ENCODE assay signal across 8 cellular contexts in genomic region chr5:138339086-138339456, GRCh38. TPM values are rescaled to one million over a fixed set of nuclear protein-coding genes. Genes with fewer than 3 reads are reported as not detected.
DNase-seq lines count a peak whose midpoint lies in the region; ATAC-seq and TF ChIP-seq lines count a peak whose summit lies in the region.

No MANE protein-coding gene starts in this region.

- H3K27me3 ChIP-seq in A673 (replicated peaks; ENCODE audit: insufficient read depth, low read depth, low read length, poor library complexity) (no peaks in the 10 kb centered on the region), body of pancreas (no peaks in the 10 kb centered on the region), transverse colon (no peaks in the 10 kb centered on the region)

- H3K9me3 Mint-ChIP-seq in HFFc6 = no peaks in the 10 kb centered on the region

- CTCF ChIA-PET in A673 (lab: Charles Lee) = no interaction called here

- WGBS in body of pancreas, 2 donors = 2 to 3% methylated on average over 8 of the region's 8 CpGs
- WGBS in lower leg skin, 2 donors = 5 to 7% methylated on average over 8 of the region's 8 CpGs
- 5 to 26% methylated on average over 5 to 8 of the region's 8 CpGs for WGBS in transverse colon (ENCODE audit: low coverage in 1 of 2), 2 donors

- H3K27ac ChIP-seq in A673 (ENCODE audit: low read depth, low read length, poor library complexity, severe bottlenecking) (peak overlapping the region; percentile 100), body of pancreas (peak overlapping the region; percentile 93 to 99 (median 96)), transverse colon (peak overlapping the region; percentile 90 to 95 (median 92))

- TF ChIP-seq POLR2A in body of pancreas (IDR thresholded peaks at IDR 0.05) = no peak
- TF ChIP-seq POLR2A in lower leg skin (IDR thresholded peaks at IDR 0.05) = no peak
- TF ChIP-seq POLR2A in transverse colon (IDR thresholded peaks at IDR 0.05) = no peak

- peaks cover 24% of the 10 kb centered on the region for H3K36me3 ChIP-seq in A673 (ENCODE audit: insufficient read depth, low read length, poor library complexity, severe bottlenecking)
- peaks cover 0 to 6% of the 10 kb centered on the region in 2 donors for H3K36me3 ChIP-seq in body of pancreas (replicated peaks in 1 of 2; ENCODE audit: insufficient read depth in 1 of 2, low read depth in 2 of 2)
- H3K36me3 ChIP-seq in transverse colon = peaks cover 0 to 6% (median 3%) of the 10 kb centered on the region in 4 donors

- H3K4me3 ChIP-seq in A673 (ENCODE audit: low read depth, low read length, poor library complexity, severe bottlenecking) = peak overlapping the region; percentile 76
- H3K4me3 ChIP-seq in body of pancreas = peak overlapping the region; percentile 82 to 85
- H3K4me3 ChIP-seq in lower leg skin (ENCODE audit: low read depth, poor library complexity, severe bottlenecking) = peak overlapping the region; percentile 82
- H3K4me3 ChIP-seq in transverse colon = peak overlapping the region; percentile 78 to 84 (median 80)

- H3K4me1 Mint-ChIP-seq in HFFc6 (ENCODE audit: low read depth) = peaks cover 50% of the 10 kb centered on the region

- in situ Hi-C loops in transverse colon (cut with MboI; ENCODE audit: low pct_ligation_motif_present in 1 of 4, low pct_unique_long_range_greater_than_20kb in 1 of 4, low sequenced_read_pairs in 3 of 4) = no loop called here

- BruUV-seq in A673 (replicated peaks; lab: Mats Ljungman, UMichigan) = TSS peak; percentile 52

- H3K27me3 Mint-ChIP-seq in HFFc6 (ENCODE audit: insufficient read depth) = peaks cover 8% of the 10 kb centered on the region

- H3K9me3 ChIP-seq in A673 (ENCODE audit: low read depth, low read length, poor library complexity, severe bottlenecking) (no peaks in the 10 kb centered on the region), body of pancreas (no peaks in the 10 kb centered on the region), transverse colon (no peaks in the 10 kb centered on the region)

- ATAC-seq in body of pancreas (no peak), GM21825 (IDR thresholded peaks at IDR 0.05; ENCODE audit: unreplicated experiment) (no peak)

- H3K4me1 ChIP-seq in A673 (ENCODE audit: insufficient read depth, low read length, poor library complexity, severe bottlenecking) = peaks cover 6% of the 10 kb centered on the region
- peaks cover 28% of the 10 kb centered on the region for H3K4me1 ChIP-seq in body of pancreas
- peaks cover 8 to 24% (median 15%) of the 10 kb centered on the region in 4 donors for H3K4me1 ChIP-seq in transverse colon

- no peak for TF ChIP-seq EP300 in transverse colon (IDR thresholded peaks at IDR 0.05; ENCODE audit: low read depth)

- peak overlapping the region; percentile 87 for H3K4me3 Mint-ChIP-seq in HFFc6

- POLR2A ChIA-PET in A673 (lab: Charles Lee; ENCODE audit: low non-redundant PET) = interaction anchor here (0.6 to 1.2 kb wide), 2 partner anchors 13 to 952 kb away, joined by 3 to 10 read pairs; partner anchors contain the start of gene KDM3B

- TF ChIP-seq CTCF in A673 (conservative IDR thresholded peaks at IDR 0.05; ENCODE audit: low read depth, low read length) = no peak
- no peak for TF ChIP-seq CTCF in HFFc6 (IDR thresholded peaks at IDR 0.05)
- TF ChIP-seq CTCF in body of pancreas (IDR thresholded peaks at IDR 0.05) = no peak
- TF ChIP-seq CTCF in lower leg skin (IDR thresholded peaks at IDR 0.05) = no peak
- TF ChIP-seq CTCF in transverse colon (IDR thresholded peaks at IDR 0.05) = no peak

- DNase-seq in A673 (ENCODE audit: low spot score) (no peak), HFFc6 (no peak), body of pancreas (peak in 3 of 4 donors; percentile 19 to 47 (median 27)), lower leg skin (ENCODE audit: low spot score in 2 of 2) (no peak), transverse colon (no peak), AG08396 (ENCODE audit: low spot score) (no peak), germinal center (ENCODE audit: low spot score) (no peak)

- peak overlapping the region; percentile 69 for H3K27ac Mint-ChIP-seq in HFFc6

- peaks cover 22% of the 10 kb centered on the region; the same call in 1 of the 2 replicates for H3K36me3 Mint-ChIP-seq in HFFc6 (ENCODE audit: low read depth)

- intact Hi-C loops in A673 (cut with micrococcal nuclease; ENCODE audit: unreplicated experiment) (no loop called here), body of pancreas (cut with DNase I) (no loop called here), lower leg skin (cut with DNase I; ENCODE audit: low total_unique reads) (no loop called here), transverse colon (cut with DNase I; ENCODE audit: low total_unique reads) (no loop called here)

RNA-seq across cellular contexts. Expression of gene FAM53C, which starts 1.0 kb away (rescaled TPM):
- total RNA-seq in A673 (2021) (39.7 and 39.8 TPM in 2 replicates), body of pancreas (10 to 100 TPM; 12.5 to 33.7 TPM), lower leg skin (10 to 100 TPM; 15.2 to 19.9 (median 17.2) TPM), transverse colon (10 to 100 TPM in 3 of 4 donors, 1 to 10 TPM in 1; 5.2 to 27.7 (median 14.0) TPM)
- 10 to 100 TPM; 28.7 to 34.4 (median 29.7) TPM for total RNA-seq in HFFc6 (2021; fragmentation: NEBNext Ultra II Directional; extraction: Animal tissue kit (Norgen Biotek cat#: 25700))

RNA-seq across cellular contexts. Expression of gene CDC25C, which starts 7.5 kb away (rescaled TPM):
- total RNA-seq in A673 (2021) (22.3 and 25.6 TPM in 2 replicates), body of pancreas (not detected), lower leg skin (1 to 10 TPM in 1 of 4 donors, under 1 TPM in 2, not detected in 1; 0.34 to 1.4 (median 0.69) TPM), transverse colon (1 to 10 TPM in 1 of 4 donors, under 1 TPM in 2, not detected in 1; 0.32 to 2.8 (median 0.68) TPM)
- total RNA-seq in HFFc6 (2021; fragmentation: NEBNext Ultra II Directional; extraction: Animal tissue kit (Norgen Biotek cat#: 25700)) = 10 to 100 TPM in 1 of 6 experiments, 1 to 10 TPM in 5; 4.1 to 10.5 (median 8.7) TPM

RNA-seq across cellular contexts. Expression of gene KDM3B, which starts 13.4 kb away (rescaled TPM):
- 62.1 and 65.1 TPM in 2 replicates for total RNA-seq in A673 (2021)
- 10 to 100 TPM; 29.0 to 37.8 (median 33.3) TPM for total RNA-seq in HFFc6 (2021; fragmentation: NEBNext Ultra II Directional; extraction: Animal tissue kit (Norgen Biotek cat#: 25700))
- total RNA-seq in body of pancreas = 10 to 100 TPM; 29.7 to 42.3 TPM
- 10 to 100 TPM; 54.4 to 72.7 (median 67.0) TPM for total RNA-seq in lower leg skin
- total RNA-seq in transverse colon = 100 to 1,000 TPM in 1 of 4 donors, 10 to 100 TPM in 3; 60.8 to 101 (median 76.6) TPM

Comparison
In these comparisons a context has a peak if more than half of its experiments do, and no peak if none do; other contexts are left out.
1. DNase-seq: peak in body of pancreas (3 of 4); none in A673 (single experiment), HFFc6 (single experiment), lower leg skin (0 of 2), transverse colon (single experiment), AG08396 (single experiment) and germinal center (single experiment).
2. Peak in every context shown above with its lines, with median percentiles within 50 percentile points of each other: H3K27ac ChIP-seq and H3K4me3 ChIP-seq.